Comparison of ENCODE assay signal across 19 cellular contexts in the genomic region with DNA sequence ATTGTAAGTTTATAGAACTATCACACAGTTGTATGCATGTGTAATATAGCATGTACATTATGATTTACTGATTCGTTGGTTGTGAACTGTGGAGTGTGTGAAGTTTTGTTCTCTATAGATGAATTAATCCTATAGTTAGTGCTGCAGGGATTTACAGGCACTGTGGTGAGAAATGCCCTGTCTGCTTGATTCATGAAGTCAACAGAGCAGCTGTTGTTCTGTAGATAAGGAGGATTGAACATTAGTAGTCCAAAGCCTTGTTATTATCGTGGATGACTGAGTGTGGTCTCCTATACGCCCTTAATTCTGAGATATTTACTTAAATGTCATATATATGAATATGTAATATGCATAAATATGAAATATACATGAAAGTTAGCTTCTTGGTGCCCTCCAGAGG.
"Had no signal": no experiment of that assay in that cellular context is flagged by ENCODE, and none has a peak within 500 bp of the region (broad histone marks: within the 10 kb centered on the region; RNA-seq: fewer than 3 reads in every experiment).

No MANE protein-coding gene starts in this region.

- H3K9me3 Mint-ChIP-seq: activated naive CD4-positive, alpha-beta T cell treated with anti-CD3 and anti-CD28 coated beads, Interleukin-2, amount 50 U/mL, for 72 hours; activated T-cell treated with anti-CD3 and anti-CD28 coated beads, Interleukin-2, amount 50 U/mL, for 72 hours; mesothelial cell of epicardium; nephron had no signal

- H3K27ac Mint-ChIP-seq: activated naive CD4-positive, alpha-beta T cell treated with anti-CD3 and anti-CD28 coated beads, Interleukin-2, amount 50 U/mL, for 72 hours; activated T-cell treated with anti-CD3 and anti-CD28 coated beads, Interleukin-2, amount 50 U/mL, for 72 hours; mesothelial cell of epicardium; nephron had no signal

- H3K4me1 Mint-ChIP-seq: mesothelial cell of epicardium, nephron had no signal

- H3K4me3 Mint-ChIP-seq: activated T-cell treated with anti-CD3 and anti-CD28 coated beads, Interleukin-2, amount 50 U/mL, for 72 hours; mesothelial cell of epicardium; nephron had no signal

- H3K36me3 Mint-ChIP-seq: activated naive CD4-positive, alpha-beta T cell treated with anti-CD3 and anti-CD28 coated beads, Interleukin-2, amount 50 U/mL, for 72 hours; mesothelial cell of epicardium had no signal

- DNase-seq: activated CD4-positive, CD25-positive, alpha-beta regulatory T cell treated with anti-CD3 and anti-CD28 coated beads, Interleukin-2, amount 50 U/mL, for 72 hours; activated CD8-positive, alpha-beta memory T cell treated with anti-CD3 and anti-CD28 coated beads for 24 hours; activated gamma-delta T cell treated with Interleukin-2 at 50 U/mL for 16 hours; activated T-cell treated with anti-CD3 and anti-CD28 coated beads, Interleukin-2, amount 50 U/mL, for 72 hours; adrenal gland; dermis blood vessel endothelial cell; effector memory CD4-positive, alpha-beta T cell; esophagus squamous epithelium; foreskin fibroblast; kidney; occipital lobe; stimulated activated CD4-positive, alpha-beta T cell treated with anti-CD3 and anti-CD28 coated beads, Interleukin-2, amount 100 ng/mL, for 24 hours; stimulated activated naive CD4-positive, alpha-beta T cell treated with Interleukin-2 at 50 U/mL for 16 hours; T1000; tibial artery had no signal

- ATAC-seq: activated naive CD4-positive, alpha-beta T cell treated with anti-CD3 and anti-CD28 coated beads, Interleukin-2, amount 50 U/mL, for 72 hours; activated T-cell treated with anti-CD3 and anti-CD28 coated beads, Interleukin-2, amount 50 U/mL, for 72 hours; left lobe of liver had no signal
